ENCODE assay signal across 7 cellular contexts in genomic region chr20:2663887-2664719, GRCh38. TPM values are rescaled to one million over a fixed set of nuclear protein-coding genes. Genes with fewer than 3 reads are reported as not detected.
DNase-seq lines count a peak whose midpoint lies in the region; ATAC-seq, FAIRE-seq and TF ChIP-seq lines count a peak whose summit lies in the region.

IDH3B (minus strand) TSS chr20:2664216; CDS start chr20:2664188, 28 bp downstream.

- H3K4me3 ChIP-seq in body of pancreas (peak within 1 kb of the TSS; percentile 73 to 85), sigmoid colon (peak within 1 kb of the TSS; percentile 75 to 96 (median 88))

- TF ChIP-seq CTCF in body of pancreas (IDR thresholded peaks at IDR 0.05) (no peak), sigmoid colon (IDR thresholded peaks at IDR 0.05) (no peak)

- H3K36me3 ChIP-seq in body of pancreas (replicated peaks in 1 of 2; ENCODE audit: insufficient read depth in 1 of 2, low read depth in 2 of 2) (peaks cover 0 to 10% of the 10 kb centered on the region in 2 donors), sigmoid colon (peaks cover 15 to 37% (median 25%) of the 10 kb centered on the region in 4 donors)

- H3K4me1 ChIP-seq in body of pancreas (peaks cover 14% of the 10 kb centered on the region), sigmoid colon (peaks cover 0 to 18% (median 17%) of the 10 kb centered on the region in 4 donors)

- TF ChIP-seq EP300 in sigmoid colon (IDR thresholded peaks at IDR 0.05), result no peak

- peak; percentile 98 for ATAC-seq in GM18511 (IDR thresholded peaks at IDR 0.05; ENCODE audit: unreplicated experiment)
- ATAC-seq in HG03045 (IDR thresholded peaks at IDR 0.05; ENCODE audit: unreplicated experiment), result peak; percentile 86
- ATAC-seq in body of pancreas, result peak; percentile 99

- peak; percentile 26 to 88 (median 88) for TF ChIP-seq POLR2A in body of pancreas (IDR thresholded peaks at IDR 0.05)
- peak; percentile 81 to 84 for TF ChIP-seq POLR2A in sigmoid colon (IDR thresholded peaks at IDR 0.05)

- WGBS in body of pancreas, 2 donors, result 5 to 8% methylated on average over 36 to 49 of the region's 49 CpGs
- 6 to 8% methylated on average over 49 of the region's 49 CpGs for WGBS in sigmoid colon, 2 donors

- H3K9me3 ChIP-seq in body of pancreas (no peaks in the 10 kb centered on the region), sigmoid colon (no peaks in the 10 kb centered on the region)

- DNase-seq in NCI-H2107 (lab: John Stamatoyannopoulos, UW) (peak; percentile 49), body of pancreas (peak; percentile 89 to 94 (median 92)), iPS DF 19.7 (ENCODE audit: low read depth, low spot score) (peak; percentile 90), sigmoid colon (peak; percentile 97)

- H3K27me3 ChIP-seq in body of pancreas, result no peaks in the 10 kb centered on the region
- H3K27me3 ChIP-seq in sigmoid colon, result no peaks in the 10 kb centered on the region

- intact Hi-C loops in body of pancreas (cut with DNase I) (no loop called here), sigmoid colon (cut with DNase I) (loop anchor here (1.0 kb wide), 2 partner anchors 12 to 28 kb away; partner anchors contain the start of genes EBF4 and NOP56)

- H3K27ac ChIP-seq in body of pancreas (peak within 1 kb of the TSS; percentile 72 to 90 (median 79)), sigmoid colon (peak within 1 kb of the TSS; percentile 78 to 94 (median 92))

- peak; percentile 46 for FAIRE-seq in TTC549 (lab: Jason Lieb, UNC)

RNA-seq across cellular contexts. Expression of gene IDH3B, which starts in this region (rescaled TPM):
- total RNA-seq in body of pancreas (10 to 100 TPM; 65.4 to 77.1 TPM), sigmoid colon (100 to 1,000 TPM; 105 to 131 (median 122) TPM)
- polyA plus RNA-seq in sigmoid colon, result 100 to 1,000 TPM; 103 to 121 (median 112) TPM

Comparison
In these comparisons a context has a peak if more than half of its experiments do, and no peak if none do; other contexts are left out.
1. Peak in every context shown above with its lines: DNase-seq, ATAC-seq, H3K4me3 ChIP-seq and H3K27ac ChIP-seq.